In genomic region chr17:76872221-76872873, GRCh38 we compare ENCODE assay signal across 8 cellular contexts. TPM values are rescaled to one million over a fixed set of nuclear protein-coding genes. Genes with fewer than 3 reads are reported as not detected.
DNase-seq lines count a peak whose midpoint lies in the region; ATAC-seq and TF ChIP-seq lines count a peak whose summit lies in the region.

No MANE protein-coding gene starts in this region.

- no peak overlapping the region for H3K4me3 ChIP-seq in spleen

- H3K27ac ChIP-seq in spleen = no peak overlapping the region

- no peak for ATAC-seq in GM21447 (IDR thresholded peaks at IDR 0.05; ENCODE audit: unreplicated experiment)
- ATAC-seq in GM18907 (IDR thresholded peaks at IDR 0.05; ENCODE audit: unreplicated experiment) = no peak

- DNase-seq in NCI-H2107 treated with DMSO at 0.1 percent for 48 hours (lab: John Stamatoyannopoulos, UW; ENCODE audit: unreplicated experiment) (peak; percentile 9), NCI-H2107 (lab: John Stamatoyannopoulos, UW) (no peak), NCI-H226 (peak; percentile 99), dermis blood vessel endothelial cell (peak; percentile 66), spleen (peak; percentile 51), mesenteric fat pad (ENCODE audit: low spot score) (no peak)

- TF ChIP-seq CTCF in spleen (IDR thresholded peaks at IDR 0.05 in 8 of 11, conservative IDR thresholded peaks at IDR 0.05 in 3 of 11) = no peak

- TF ChIP-seq POLR2A in spleen (IDR thresholded peaks at IDR 0.05) = no peak

- peaks cover 8 to 72% (median 33%) of the 10 kb centered on the region in 7 donors for H3K27me3 ChIP-seq in spleen (replicated peaks in 1 of 7)

- peaks cover 0 to 18% (median 11%) of the 10 kb centered on the region in 8 donors for H3K9me3 ChIP-seq in spleen

- peaks cover 0 to 27% (median 22%) of the 10 kb centered on the region in 6 donors for H3K4me1 ChIP-seq in spleen

- H3K36me3 ChIP-seq in spleen = no peaks in the 10 kb centered on the region

- WGBS in spleen, 5 donors = 34 to 57% (median 43%) methylated on average over 10 to 14 of the region's 14 CpGs

- intact Hi-C loops in spleen (cut with DNase I; ENCODE audit: low total_unique reads) = loop anchor here (10.0 kb wide), 1 partner anchor 372 kb away; no protein-coding TSS in a partner anchor

RNA-seq across cellular contexts. Expression of gene MGAT5B, which starts 4.1 kb away (rescaled TPM):
- total RNA-seq in dermis blood vessel endothelial cell (0.34 and 0.37 TPM in 2 replicates), spleen (1 to 10 TPM in 4 of 7 donors, under 1 TPM in 3; 0.26 to 2.0 (median 1.1) TPM), mesenteric fat pad (1.1 TPM)
- under 1 TPM; 0.02 to 0.58 (median 0.52) TPM for polyA plus RNA-seq in spleen

Comparison
In these comparisons a context has a peak if more than half of its experiments do, and no peak if none do; other contexts are left out.
1. DNase-seq: peak in NCI-H2107 treated with DMSO at 0.1 percent for 48 hours (single experiment), NCI-H226 (single experiment), dermis blood vessel endothelial cell (single experiment) and spleen (single experiment); none in NCI-H2107 (single experiment) and mesenteric fat pad (single experiment).